Comparison of ENCODE assay signal across 1 cellular context in genomic region chr3:115363071-115363470, GRCh38.
TF ChIP-seq lines count a peak whose summit lies in the region.

No MANE protein-coding gene starts in this region.

TF ChIP-seq in IMR-90, 13 proteins besides CTCF, POLR2A, EP300 and RAD21:
- TF ChIP-seq, protein P1, sequence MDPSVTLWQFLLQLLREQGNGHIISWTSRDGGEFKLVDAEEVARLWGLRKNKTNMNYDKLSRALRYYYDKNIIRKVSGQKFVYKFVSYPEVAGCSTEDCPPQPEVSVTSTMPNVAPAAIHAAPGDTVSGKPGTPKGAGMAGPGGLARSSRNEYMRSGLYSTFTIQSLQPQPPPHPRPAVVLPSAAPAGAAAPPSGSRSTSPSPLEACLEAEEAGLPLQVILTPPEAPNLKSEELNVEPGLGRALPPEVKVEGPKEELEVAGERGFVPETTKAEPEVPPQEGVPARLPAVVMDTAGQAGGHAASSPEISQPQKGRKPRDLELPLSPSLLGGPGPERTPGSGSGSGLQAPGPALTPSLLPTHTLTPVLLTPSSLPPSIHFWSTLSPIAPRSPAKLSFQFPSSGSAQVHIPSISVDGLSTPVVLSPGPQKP (IDR thresholded peaks at IDR 0.05; ENCODE audit: borderline replicate concordance, low read depth, low read length) = no peak
- no peak for TF ChIP-seq BHLHE40 (IDR thresholded peaks at IDR 0.05; ENCODE audit: low read depth, low read length)
- no peak for TF ChIP-seq MXI1 (IDR thresholded peaks at IDR 0.05; ENCODE audit: borderline replicate concordance, low read depth, low read length)
- TF ChIP-seq CEBPB (IDR thresholded peaks at IDR 0.05; ENCODE audit: low read depth, low read length) = no peak
- no peak for TF ChIP-seq USF2 (IDR thresholded peaks at IDR 0.05; ENCODE audit: low read depth, low read length)
- TF ChIP-seq FOS (IDR thresholded peaks at IDR 0.05; ENCODE audit: low read depth, low read length) = no peak
- no peak for TF ChIP-seq MAZ (IDR thresholded peaks at IDR 0.05; ENCODE audit: borderline replicate concordance, low read depth, low read length)
- no peak for TF ChIP-seq RFX5 (IDR thresholded peaks at IDR 0.05; ENCODE audit: low read depth, low read length)
- TF ChIP-seq CHD1 (IDR thresholded peaks at IDR 0.05; ENCODE audit: low read depth, low read length) = no peak
- TF ChIP-seq NFE2L2 (IDR thresholded peaks at IDR 0.05; ENCODE audit: low read depth, low read length) = no peak
- TF ChIP-seq MAFK (IDR thresholded peaks at IDR 0.05; ENCODE audit: low read depth, low read length) = no peak
- no peak for TF ChIP-seq RCOR1 (IDR thresholded peaks at IDR 0.05; ENCODE audit: insufficient replicate concordance, low read length)
- TF ChIP-seq SMC3 (IDR thresholded peaks at IDR 0.05; ENCODE audit: low read depth, low read length) = no peak
